ENCODE assay signal across 8 cellular contexts in the genomic region with DNA sequence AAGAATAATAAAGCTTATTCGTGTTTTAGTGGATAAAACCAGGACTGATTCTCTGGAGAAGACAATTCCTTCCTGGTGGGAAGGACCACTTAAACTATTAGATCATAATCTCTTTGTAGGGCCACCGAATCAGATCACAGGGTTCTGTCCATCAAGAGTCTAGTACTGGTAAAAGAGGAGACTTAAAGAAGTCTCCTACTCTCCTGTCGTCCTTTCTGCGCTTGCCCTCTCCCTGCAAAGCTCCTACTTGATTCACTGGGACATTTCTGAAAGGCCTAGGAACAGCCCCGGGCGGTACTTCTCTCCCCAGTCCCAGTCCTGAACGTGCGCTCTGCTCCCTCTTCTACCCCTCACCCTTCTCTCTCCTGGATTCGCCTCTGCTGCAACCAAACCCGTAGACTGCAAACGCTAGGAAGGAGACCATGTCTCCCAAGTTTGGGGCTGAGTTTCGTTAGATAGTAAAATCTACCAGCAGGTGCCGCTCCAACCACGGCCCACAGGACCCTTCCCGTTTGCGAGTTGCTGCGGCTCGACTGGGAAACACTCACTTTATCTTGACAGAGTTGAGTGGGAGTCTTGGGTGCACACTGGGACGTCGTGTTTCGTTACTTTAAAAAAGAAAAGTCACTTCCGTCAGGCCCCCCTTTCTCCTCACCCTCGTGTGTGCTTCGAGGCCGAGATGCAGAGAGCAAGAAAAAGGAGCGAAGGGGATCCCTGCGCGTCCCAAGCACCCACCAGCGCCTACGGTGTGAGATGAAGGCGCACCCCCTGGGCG. TPM values are rescaled to one million over a fixed set of nuclear protein-coding genes. Genes with fewer than 3 reads are reported as not detected.
A peak's percentile ranks its signal among the peaks of the same experiment; 100 is the strongest.
DNase-seq lines count a peak whose midpoint lies in the region; ATAC-seq and TF ChIP-seq lines count a peak whose summit lies in the region.

No MANE protein-coding gene starts in this region.

- no peaks in the 10 kb centered on the region for H3K27me3 ChIP-seq in ascending aorta
- H3K27me3 ChIP-seq in gastrocnemius medialis: peaks cover 30 to 53% (median 32%) of the 10 kb centered on the region in 3 donors

- ATAC-seq in T-cell (replicated peaks in 1 of 4): peak; percentile 64 to 86 (median 78)
- ATAC-seq in gastrocnemius medialis: peak in 1 of 2 donors; percentile 45
- ATAC-seq in GM21576 (IDR thresholded peaks at IDR 0.05; ENCODE audit: unreplicated experiment): no peak
- no peak for ATAC-seq in HG03457 (IDR thresholded peaks at IDR 0.05; ENCODE audit: unreplicated experiment)

- H3K4me1 Mint-ChIP-seq in T-cell: peaks cover 14 to 16% (median 14%) of the 10 kb centered on the region in 3 donors

- no peaks in the 10 kb centered on the region for H3K36me3 Mint-ChIP-seq in T-cell

- H3K27ac Mint-ChIP-seq in T-cell: no peak overlapping the region

- TF ChIP-seq POLR2A in gastrocnemius medialis (IDR thresholded peaks at IDR 0.05): no peak

- H3K4me3 ChIP-seq in ascending aorta (peak overlapping the region; percentile 34 to 49), gastrocnemius medialis (peak overlapping the region; percentile 34 to 49 (median 39))

- CTCF ChIA-PET in T-cell (lab: Charles Lee): interaction anchor here (0.5 to 2.3 kb wide), 9 partner anchors 11 to 1775 kb away, joined by 3 to 6 read pairs (median 4); no protein-coding TSS in a partner anchor

- intact Hi-C loops in ascending aorta (cut with DNase I): no loop called here
- intact Hi-C loops in gastrocnemius medialis (cut with DNase I; ENCODE audit: low total_unique reads): no loop called here

- H3K27me3 Mint-ChIP-seq in T-cell: peaks cover 56 to 58% of the 10 kb centered on the region in 2 donors

- H3K9me3 ChIP-seq in ascending aorta (no peaks in the 10 kb centered on the region), gastrocnemius medialis (no peaks in the 10 kb centered on the region)

- TF ChIP-seq CTCF in ascending aorta (IDR thresholded peaks at IDR 0.05): peak; percentile 6 to 49 (median 24)
- TF ChIP-seq CTCF in gastrocnemius medialis (IDR thresholded peaks at IDR 0.05 in 4 of 5, conservative IDR thresholded peaks at IDR 0.05 in 1 of 5): peak in 4 of 5 experiments; percentile 14 to 62 (median 31)

- H3K4me1 ChIP-seq in ascending aorta (peaks cover 0 to 2% of the 10 kb centered on the region in 2 donors), gastrocnemius medialis (peaks cover 5 to 6% of the 10 kb centered on the region in 2 donors)

- H3K4me3 Mint-ChIP-seq in T-cell: peak overlapping the region; percentile 69 to 78 (median 75)

- H3K36me3 ChIP-seq in ascending aorta (no peaks in the 10 kb centered on the region), gastrocnemius medialis (no peaks in the 10 kb centered on the region)

- in situ Hi-C loops in gastrocnemius medialis (cut with MboI; ENCODE audit: low sequenced_read_pairs in 4 of 4): loop anchor here in 1 of 4 donors (25.0 kb wide), 1 partner anchor 148 kb away; the partner anchor contains the start of gene ATP6V1B1

- H3K27ac ChIP-seq in ascending aorta: no peak overlapping the region
- H3K27ac ChIP-seq in gastrocnemius medialis: no peak overlapping the region

- H3K9me3 Mint-ChIP-seq in T-cell: no peaks in the 10 kb centered on the region

- DNase-seq in Daoy (ENCODE audit: low read depth) (peak; percentile 74), MV-4-11 (lab: John Stamatoyannopoulos, UW) (peak; percentile 71), T-cell (peak; percentile 17 to 67 (median 52)), ascending aorta (ENCODE audit: low spot score in 2 of 2) (peak in 1 of 2 donors; percentile 71), hypothalamus (lab: John Stamatoyannopoulos, UW) (peak in 41 of 51 donors; percentile 4 to 77 (median 40)), gastrocnemius medialis (peak in 1 of 2 donors; percentile 10)

- POLR2A ChIA-PET in T-cell (lab: Charles Lee): interaction anchor here in 1 of 2 donors (1.2 kb wide), 1 partner anchor 120 kb away, joined by 3 read pairs; no protein-coding TSS in a partner anchor

RNA-seq across cellular contexts. Expression of gene FIGLA, which starts 1.0 kb away (rescaled TPM):
- total RNA-seq in Daoy (2014; rRNA removed; shearing (Covaris generic)): not detected in 2 replicates
- not detected for total RNA-seq in T-cell
- not detected for total RNA-seq in ascending aorta
- total RNA-seq in gastrocnemius medialis: not detected

RNA-seq across cellular contexts. Expression of gene ADD2, which starts 21.5 kb away (rescaled TPM):
- 15.6 and 23.3 TPM in 2 replicates for total RNA-seq in Daoy (2014; rRNA removed; shearing (Covaris generic))
- 1 to 10 TPM; 4.7 to 7.9 (median 7.1) TPM for total RNA-seq in T-cell
- total RNA-seq in ascending aorta: 10.2 TPM
- under 1 TPM; 0.20 to 0.75 (median 0.48) TPM for total RNA-seq in gastrocnemius medialis

RNA-seq across cellular contexts. Expression of gene CLEC4F, which starts 30.9 kb away (rescaled TPM):
- total RNA-seq in Daoy (2014; rRNA removed; shearing (Covaris generic)): not detected in 2 replicates
- total RNA-seq in T-cell (not detected), ascending aorta (not detected), gastrocnemius medialis (under 1 TPM in 1 of 4 donors, not detected in 3; 0.59 TPM)

RNA-seq across cellular contexts. Expression of gene CD207, which starts 46.1 kb away (rescaled TPM):
- total RNA-seq in Daoy (2014; rRNA removed; shearing (Covaris generic)): not detected in 2 replicates
- total RNA-seq in T-cell: not detected
- not detected for total RNA-seq in ascending aorta
- not detected for total RNA-seq in gastrocnemius medialis

Comparison
In these comparisons a context has a peak if more than half of its experiments do, and no peak if none do; other contexts are left out.
1. ATAC-seq: peak in T-cell (4 of 4); none in GM21576 (single experiment) and HG03457 (single experiment).